9 cellular contexts compared by ENCODE assay signal in genomic region chr16:85902366-85903155, GRCh38. TPM values are rescaled to one million over a fixed set of nuclear protein-coding genes. Genes with fewer than 3 reads are reported as not detected.
DNase-seq lines count a peak whose midpoint lies in the region; ATAC-seq and TF ChIP-seq lines count a peak whose summit lies in the region.
"Had no signal": no experiment of that assay in that cellular context is flagged by ENCODE, and none has a peak within 500 bp of the region (broad histone marks: within the 10 kb centered on the region; RNA-seq: fewer than 3 reads in every experiment).

No MANE protein-coding gene starts in this region.

- H3K4me2 ChIP-seq in OCI-LY1 (ENCODE audit: low read length): peak overlapping the region; percentile 79

- H3K27ac ChIP-seq in OCI-LY1 (ENCODE audit: low read depth, low read length, poor library complexity, severe bottlenecking) (peak overlapping the region; percentile 94), subcutaneous abdominal adipose tissue (ENCODE audit: low read depth, low read length) (peak overlapping the region; percentile 51)

- H3K9me3 ChIP-seq in OCI-LY1 (ENCODE audit: low read length): no peaks in the 10 kb centered on the region
- peaks cover 0 to 5% (median 0%) of the 10 kb centered on the region in 5 donors for H3K9me3 ChIP-seq in subcutaneous abdominal adipose tissue (ENCODE audit: control insufficient read depth in 5 of 5, low read length in 5 of 5)

- H3K27me3 Mint-ChIP-seq in progenitor cell of endocrine pancreas: peaks cover 56% of the 10 kb centered on the region

- H3K9ac ChIP-seq in OCI-LY1 (ENCODE audit: low read length): peak overlapping the region; percentile 60
- H3K9ac ChIP-seq in subcutaneous abdominal adipose tissue (ENCODE audit: low read length in 5 of 5): peak overlapping the region in 4 of 5 donors; percentile 4 to 72 (median 32)

- H3K27me3 ChIP-seq in OCI-LY1 (ENCODE audit: insufficient read depth, low read length): no peaks in the 10 kb centered on the region
- peaks cover 0 to 10% (median 0%) of the 10 kb centered on the region in 5 donors for H3K27me3 ChIP-seq in subcutaneous abdominal adipose tissue (ENCODE audit: control insufficient read depth in 5 of 5, insufficient read depth in 4 of 5, low read length in 5 of 5)

- H3K4me3 Mint-ChIP-seq in progenitor cell of endocrine pancreas (ENCODE audit: low read depth): no peak overlapping the region

- peak; percentile 26 for DNase-seq in cerebellar cortex (ENCODE audit: low spot score)
- DNase-seq in progenitor cell of endocrine pancreas (ENCODE audit: low spot score, unreplicated experiment): no peak
- no peak for DNase-seq in NCI-H82 treated with DMSO at 0.1 percent for 48 hours (lab: John Stamatoyannopoulos, UW; ENCODE audit: unreplicated experiment)
- no peak for DNase-seq in iPS-NIHi11 (ENCODE audit: low spot score)

- H3F3A ChIP-seq in OCI-LY1 (ENCODE audit: insufficient read depth, low read length): no peaks in the 10 kb centered on the region

- H3K4me1 ChIP-seq in OCI-LY1 (ENCODE audit: insufficient read depth, low read length, severe bottlenecking) (peaks cover 88% of the 10 kb centered on the region), subcutaneous abdominal adipose tissue (ENCODE audit: control insufficient read depth in 5 of 5, insufficient read depth in 5 of 5, low read length in 5 of 5) (peaks cover 4 to 84% (median 64%) of the 10 kb centered on the region in 5 donors)

- peaks cover 57% of the 10 kb centered on the region for H3K36me3 ChIP-seq in OCI-LY1 (ENCODE audit: insufficient read depth, low read length)
- H3K36me3 ChIP-seq in subcutaneous abdominal adipose tissue (ENCODE audit: control insufficient read depth in 5 of 5, insufficient read depth in 5 of 5, low read length in 5 of 5): peaks cover 0 to 33% (median 10%) of the 10 kb centered on the region in 5 donors

- H3K4me3 ChIP-seq in GM12875 (ENCODE audit: low read depth, low read length) (peak overlapping the region; percentile 93), OCI-LY1 (ENCODE audit: low read depth, low read length, poor library complexity, severe bottlenecking) (peak overlapping the region; percentile 63), subcutaneous abdominal adipose tissue (ENCODE audit: low read depth in 1 of 5, low read length in 5 of 5) (peak overlapping the region; percentile 11 to 81 (median 79))

- H3K36me3 Mint-ChIP-seq in progenitor cell of endocrine pancreas (ENCODE audit: insufficient read depth): no peaks in the 10 kb centered on the region

- no peaks in the 10 kb centered on the region for H3K9me2 ChIP-seq in OCI-LY1 (ENCODE audit: low read depth, low read length)

- no peak overlapping the region for H3K27ac Mint-ChIP-seq in progenitor cell of endocrine pancreas

- no peak overlapping the region for H2AFZ ChIP-seq in OCI-LY1 (ENCODE audit: low read length)

- H4K20me1 ChIP-seq in OCI-LY1 (ENCODE audit: insufficient read depth, low read length): no peaks in the 10 kb centered on the region

- peaks cover 3% of the 10 kb centered on the region for H3K9me3 Mint-ChIP-seq in progenitor cell of endocrine pancreas (ENCODE audit: low read depth)

- peaks cover 13% of the 10 kb centered on the region for H3K4me1 Mint-ChIP-seq in progenitor cell of endocrine pancreas (ENCODE audit: low read depth)

- ATAC-seq in GM21723 (IDR thresholded peaks at IDR 0.05; ENCODE audit: unreplicated experiment): peak; percentile 55

- TF ChIP-seq CTCF in GM12875 (IDR thresholded peaks at IDR 0.05; ENCODE audit: borderline replicate concordance, insufficient read depth, low read depth, low read length): no peak
- TF ChIP-seq CTCF in OCI-LY1 (IDR thresholded peaks at IDR 0.05; ENCODE audit: low read length): no peak
- TF ChIP-seq CTCF in progenitor cell of endocrine pancreas (IDR thresholded peaks at IDR 0.05; ENCODE audit: unreplicated experiment): no peak

- H3K79me2 ChIP-seq in OCI-LY1 (ENCODE audit: insufficient read depth, low read length): peaks cover 25% of the 10 kb centered on the region

RNA-seq across cellular contexts. Expression of gene IRF8, which starts 3.6 kb away (rescaled TPM):
- 2.0 TPM in 2 replicates for total RNA-seq in progenitor cell of endocrine pancreas
- total RNA-seq: endothelial cell of umbilical vein had no signal
